ENCODE assay signal across 8 cellular contexts in genomic region chr16:3019594-3020246, GRCh38. TPM values are rescaled to one million over a fixed set of nuclear protein-coding genes. Genes with fewer than 3 reads are reported as not detected.
DNase-seq lines count a peak whose midpoint lies in the region; ATAC-seq, FAIRE-seq and TF ChIP-seq lines count a peak whose summit lies in the region.

No MANE protein-coding gene starts in this region.

- no peaks in the 10 kb centered on the region for H3K9me3 Mint-ChIP-seq in dendritic cell treated with granulocyte-macrophage colony-stimulating factor and Interleukin-4, amounts not matched to agents 40 ng/mL and 50 ng/mL, for 4 days
- H3K9me3 Mint-ChIP-seq in nephron = no peaks in the 10 kb centered on the region

- DNase-seq in Karpas-422 = no peak
- no peak for DNase-seq in frontal cortex (ENCODE audit: low spot score in 2 of 2)
- DNase-seq in retina = no peak
- no peak for DNase-seq in amygdala (lab: John Stamatoyannopoulos, UW)

- H3K4me1 Mint-ChIP-seq in dendritic cell treated with granulocyte-macrophage colony-stimulating factor and Interleukin-4, amounts not matched to agents 40 ng/mL and 50 ng/mL, for 4 days (ENCODE audit: low read depth) = peaks cover 58% of the 10 kb centered on the region
- peaks cover 33% of the 10 kb centered on the region for H3K4me1 Mint-ChIP-seq in nephron

- peak overlapping the region; percentile 71 for H3K4me3 ChIP-seq in BLaER1
- H3K4me3 ChIP-seq in Karpas-422 (ENCODE audit: low read length) = peak overlapping the region; percentile 70

- H3K27ac ChIP-seq in BLaER1 (no peak overlapping the region), Karpas-422 (ENCODE audit: low read length) (no peak overlapping the region)

- H3K4me2 ChIP-seq in BLaER1 (peak overlapping the region; percentile 99), Karpas-422 (ENCODE audit: low read depth, low read length, poor library complexity, severe bottlenecking) (peak overlapping the region; percentile 82)

- H3K27me3 Mint-ChIP-seq in dendritic cell treated with granulocyte-macrophage colony-stimulating factor and Interleukin-4, amounts not matched to agents 40 ng/mL and 50 ng/mL, for 4 days = peaks cover 42% of the 10 kb centered on the region
- peaks cover 43% of the 10 kb centered on the region for H3K27me3 Mint-ChIP-seq in nephron (ENCODE audit: low read depth)

- no peak overlapping the region for H3K9ac ChIP-seq in BLaER1
- H3K9ac ChIP-seq in Karpas-422 (ENCODE audit: low read length) = peak overlapping the region; percentile 78; the same call in 1 of the 2 replicates

- intact Hi-C loops in dendritic cell treated with granulocyte-macrophage colony-stimulating factor and Interleukin-4, amounts not matched to agents 40 ng/mL and 50 ng/mL, for 4 days (cut with micrococcal nuclease) = loop anchor here (1.0 kb wide), 1 partner anchor 12 kb away; no protein-coding TSS in a partner anchor

- no peak for ATAC-seq in HG03521 (IDR thresholded peaks at IDR 0.05; ENCODE audit: unreplicated experiment)

- H3K4me3 Mint-ChIP-seq in dendritic cell treated with granulocyte-macrophage colony-stimulating factor and Interleukin-4, amounts not matched to agents 40 ng/mL and 50 ng/mL, for 4 days = peak overlapping the region; percentile 81
- peak overlapping the region; percentile 89 to 92 (median 92) for H3K4me3 Mint-ChIP-seq in nephron

- H4K20me1 ChIP-seq in BLaER1 (peaks cover 27% of the 10 kb centered on the region), Karpas-422 (ENCODE audit: insufficient read depth, low read depth, low read length) (no peaks in the 10 kb centered on the region)

- peaks cover 55% of the 10 kb centered on the region for H3K4me1 ChIP-seq in BLaER1
- H3K4me1 ChIP-seq in Karpas-422 (ENCODE audit: low read length) = peaks cover 34% of the 10 kb centered on the region

- H3K79me2 ChIP-seq in Karpas-422 (ENCODE audit: low read length) = no peaks in the 10 kb centered on the region

- H3K9me2 ChIP-seq in Karpas-422 (replicated peaks; ENCODE audit: insufficient read depth, low read length) = no peaks in the 10 kb centered on the region

- no peaks in the 10 kb centered on the region for H3K36me3 ChIP-seq in BLaER1
- no peaks in the 10 kb centered on the region for H3K36me3 ChIP-seq in Karpas-422 (ENCODE audit: insufficient read depth, low read length)

- H3K36me3 Mint-ChIP-seq in dendritic cell treated with granulocyte-macrophage colony-stimulating factor and Interleukin-4, amounts not matched to agents 40 ng/mL and 50 ng/mL, for 4 days (ENCODE audit: low read depth) = peaks cover 22% of the 10 kb centered on the region
- H3K36me3 Mint-ChIP-seq in nephron (ENCODE audit: low read depth) = peaks cover 3% of the 10 kb centered on the region

- FAIRE-seq in frontal cortex (lab: Jason Lieb, UNC) = no peak

- H3K9me3 ChIP-seq in BLaER1 (no peaks in the 10 kb centered on the region), Karpas-422 (ENCODE audit: low read length) (no peaks in the 10 kb centered on the region)

- TF ChIP-seq CTCF in nephron (IDR thresholded peaks at IDR 0.05; ENCODE audit: unreplicated experiment in 3 of 3) = no peak

- H3K27me3 ChIP-seq in BLaER1 (peaks cover 35% of the 10 kb centered on the region), Karpas-422 (ENCODE audit: low read length) (no peaks in the 10 kb centered on the region)

- H3K27ac Mint-ChIP-seq in dendritic cell treated with granulocyte-macrophage colony-stimulating factor and Interleukin-4, amounts not matched to agents 40 ng/mL and 50 ng/mL, for 4 days = peak overlapping the region; percentile 90
- H3K27ac Mint-ChIP-seq in nephron = peak overlapping the region in 2 of 3 experiments; percentile 87 to 94

- H2AFZ ChIP-seq in Karpas-422 (ENCODE audit: low read length) = peak overlapping the region; percentile 84

RNA-seq across cellular contexts. Expression of gene TNFRSF12A, which starts 0.4 kb away (rescaled TPM):
- total RNA-seq in Karpas-422 (2014; rRNA removed; shearing (Covaris generic); ENCODE audit: low replicate concordance) = 4.9 and 9.4 TPM in 2 replicates
- total RNA-seq in frontal cortex = 0.82 TPM

RNA-seq across cellular contexts. Expression of gene CLDN6, which starts 1.7 kb away (rescaled TPM):
- not detected in 2 replicates for total RNA-seq in Karpas-422 (2014; rRNA removed; shearing (Covaris generic); ENCODE audit: low replicate concordance)
- total RNA-seq in frontal cortex = 0.41 TPM

RNA-seq across cellular contexts. Expression of gene HCFC1R1, which starts 4.0 kb away (rescaled TPM):
- 51.7 and 67.8 TPM in 2 replicates for total RNA-seq in Karpas-422 (2014; rRNA removed; shearing (Covaris generic); ENCODE audit: low replicate concordance)
- 15.5 TPM for total RNA-seq in frontal cortex

RNA-seq across cellular contexts. Expression of gene THOC6, which starts 4.1 kb away (rescaled TPM):
- total RNA-seq in Karpas-422 (2014; rRNA removed; shearing (Covaris generic); ENCODE audit: low replicate concordance) = 20.0 and 35.8 TPM in 2 replicates
- 6.1 TPM for total RNA-seq in frontal cortex

RNA-seq across cellular contexts. Expression of gene CLDN9, which starts 7.0 kb away (rescaled TPM):
- not detected in 2 replicates for total RNA-seq in Karpas-422 (2014; rRNA removed; shearing (Covaris generic); ENCODE audit: low replicate concordance)
- total RNA-seq in frontal cortex = not detected
